19 cellular contexts compared by ENCODE assay signal in genomic region chr12:70556179-70556869, GRCh38.
DNase-seq lines count a peak whose midpoint lies in the region; FAIRE-seq and TF ChIP-seq lines count a peak whose summit lies in the region.
"Had no signal": no experiment of that assay in that cellular context is flagged by ENCODE, and none has a peak within 500 bp of the region (broad histone marks: within the 10 kb centered on the region; RNA-seq: fewer than 3 reads in every experiment).

No MANE protein-coding gene starts in this region.

- DNase-seq in RWPE1 (ENCODE audit: low spot score) (peak; percentile 15), urothelium cell line (ENCODE audit: low spot score) (peak; percentile 7), GM10266 (ENCODE audit: extremely low spot score) (no peak), AG08396 (ENCODE audit: low spot score) (no peak), HuH-7 (ENCODE audit: low spot score) (no peak)
- DNase-seq: C1 segment of cervical spinal cord; CD8-positive, alpha-beta memory T cell; MV-4-11; NCI-H1694 treated with DMSO at 0.1 percent for 48 hours; NCI-H510A; NCI-H748 treated with DMSO at 0.1 percent for 48 hours; NK-92 treated with Interleukin-12 subunit alpha and Interleukin-12 subunit beta, amount 100 ng/mL, for 24 hours; SIG-M5 had no signal

- TF ChIP-seq CTCF in RWPE1 (conservative IDR thresholded peaks at IDR 0.05; ENCODE audit: low read depth) = no peak
- no peak for TF ChIP-seq CTCF in GM10266 (IDR thresholded peaks at IDR 0.05; ENCODE audit: control insufficient read depth, insufficient read depth, low read depth, missing control alignments)

- POLR2A ChIA-PET in RWPE1 (lab: Yijun Ruan, JAX; ENCODE audit: low non-redundant PET) = no interaction called here

- no peak for FAIRE-seq in urothelium cell line (lab: Jason Lieb, UNC)
- FAIRE-seq: D721Med, GM12892, GM18507, K562 had no signal

- H3K27ac ChIP-seq in RWPE1 (no peak overlapping the region), cingulate gyrus (ENCODE audit: low read depth, low read length) (peak overlapping the region; percentile 93), layer of hippocampus (ENCODE audit: low read depth, low read length) (peak overlapping the region; percentile 94)

- no peaks in the 10 kb centered on the region for H3K27me3 ChIP-seq in layer of hippocampus (ENCODE audit: control insufficient read depth, insufficient read depth, low read length)

- CTCF ChIA-PET in RWPE1 (lab: Yijun Ruan, JAX) = interaction anchor here (0.5 to 0.7 kb wide), 2 partner anchors 177 to 207 kb away, joined by 3 to 4 read pairs; no protein-coding TSS in a partner anchor

Comparison
In these comparisons a context has a peak if more than half of its experiments do, and no peak if none do; other contexts are left out.
1. DNase-seq: peak in RWPE1 (single experiment) and urothelium cell line (single experiment); none in GM10266 (single experiment), AG08396 (single experiment) and HuH-7 (single experiment).